15 cellular contexts compared by ENCODE assay signal in the genomic region with DNA sequence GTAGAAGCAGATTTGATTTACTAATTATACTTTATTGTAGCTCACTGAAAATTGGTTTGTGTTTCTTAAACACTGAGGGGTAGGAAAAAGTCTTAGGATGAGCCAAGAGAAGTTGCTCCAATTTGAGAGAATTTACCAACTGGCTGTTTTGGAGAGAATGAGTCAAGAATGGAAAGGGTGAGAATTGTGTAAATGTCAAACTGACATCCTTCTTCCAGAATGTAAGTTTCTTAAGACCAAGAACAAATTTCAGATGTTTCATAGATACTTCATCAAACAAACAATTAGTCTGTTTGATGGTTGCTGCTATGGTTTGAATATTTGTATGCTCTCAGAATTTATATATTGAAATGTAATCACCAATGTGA.
DNase-seq lines count a peak whose midpoint lies in the region; ATAC-seq and TF ChIP-seq lines count a peak whose summit lies in the region.
"Had no signal": no experiment of that assay in that cellular context is flagged by ENCODE, and none has a peak within 500 bp of the region (broad histone marks: within the 10 kb centered on the region; RNA-seq: fewer than 3 reads in every experiment).

No MANE protein-coding gene starts in this region.

- peak overlapping the region; percentile 23 for H3K9ac ChIP-seq in smooth muscle cell (ENCODE audit: low read depth)

- H3K4me1 ChIP-seq in RWPE2 (ENCODE audit: insufficient read depth, poor library complexity, severe bottlenecking) (peaks cover 19% of the 10 kb centered on the region), smooth muscle cell (ENCODE audit: low read depth) (peaks cover 9% of the 10 kb centered on the region), esophagus muscularis mucosa (no peaks in the 10 kb centered on the region), ascending aorta (no peaks in the 10 kb centered on the region)
- H3K4me1 ChIP-seq: lower lobe of right lung had no signal

- TF ChIP-seq EP300 in esophagus muscularis mucosa (IDR thresholded peaks at IDR 0.05): no peak

- intact Hi-C loops in esophagus muscularis mucosa (cut with DNase I) (no loop called here), ascending aorta (cut with DNase I) (no loop called here)

- H3K27ac ChIP-seq in RWPE2 (ENCODE audit: poor library complexity, severe bottlenecking) (peak overlapping the region; percentile 77), smooth muscle cell (ENCODE audit: low read depth) (peak overlapping the region; percentile 86), esophagus muscularis mucosa (replicated peaks in 1 of 4) (no peak overlapping the region), ascending aorta (no peak overlapping the region)
- H3K27ac ChIP-seq: lower lobe of right lung, thoracic aorta had no signal

- DNase-seq in ELR (ENCODE audit: low read depth): peak; percentile 49
- no peak for DNase-seq in RWPE2 (ENCODE audit: low spot score)
- DNase-seq in fibroblast of pulmonary artery (ENCODE audit: low read depth): peak; percentile 84
- DNase-seq in smooth muscle cell (lab: John Stamatoyannopoulos, UW; ENCODE audit: unreplicated experiment): no peak
- DNase-seq in esophagus muscularis mucosa (ENCODE audit: extremely low spot score): no peak
- DNase-seq in ascending aorta (ENCODE audit: low spot score in 2 of 2): no peak
- DNase-seq: activated CD4-positive, alpha-beta T cell treated with anti-CD3 and anti-CD28 coated beads, Interleukin-2, amount 50 U/mL, for 48 hours; activated T-cell treated with anti-CD3 and anti-CD28 coated beads, Interleukin-2, amount 50 U/mL, for 4 hours; CD4-positive, alpha-beta T cell; DMS79 treated with DMSO at 0.1 percent for 48 hours; effector CD8-positive, alpha-beta T cell; lower lobe of right lung; RPMI8226 had no signal

- no peak for TF ChIP-seq POLR2A in esophagus muscularis mucosa (IDR thresholded peaks at IDR 0.05; ENCODE audit: low read depth)

- ATAC-seq in RWPE2 (ENCODE audit: low read depth): peak; percentile 17; the same call in 2 of the 3 replicates
- ATAC-seq in GM21529 (IDR thresholded peaks at IDR 0.05; ENCODE audit: unreplicated experiment): no peak
- ATAC-seq: activated T-cell treated with anti-CD3 and anti-CD28 coated beads, Interleukin-2, amount 50 U/mL, for 4 hours; lower lobe of right lung had no signal

- H3K9me3 ChIP-seq in RWPE2 (ENCODE audit: severe bottlenecking) (peaks cover 2% of the 10 kb centered on the region), smooth muscle cell (replicated peaks; ENCODE audit: low read depth) (peaks cover 6% of the 10 kb centered on the region), esophagus muscularis mucosa (peaks cover 0 to 6% (median 0%) of the 10 kb centered on the region in 4 donors), ascending aorta (no peaks in the 10 kb centered on the region)
- H3K9me3 ChIP-seq: thoracic aorta had no signal

- no peak overlapping the region for H2AFZ ChIP-seq in smooth muscle cell (ENCODE audit: low read depth)

- TF ChIP-seq CTCF in RWPE2 (IDR thresholded peaks at IDR 0.05; ENCODE audit: poor library complexity, severe bottlenecking): no peak
- TF ChIP-seq CTCF in fibroblast of pulmonary artery (IDR thresholded peaks at IDR 0.05; ENCODE audit: low read length, missing control alignments): no peak
- no peak for TF ChIP-seq CTCF in smooth muscle cell (IDR thresholded peaks at IDR 0.05; ENCODE audit: borderline replicate concordance, insufficient read depth, poor library complexity, severe bottlenecking)
- no peak for TF ChIP-seq CTCF in esophagus muscularis mucosa (IDR thresholded peaks at IDR 0.05)
- TF ChIP-seq CTCF in ascending aorta (IDR thresholded peaks at IDR 0.05): no peak

- no peaks in the 10 kb centered on the region for H3K36me3 ChIP-seq in RWPE2 (ENCODE audit: low read depth)
- peaks cover 13% of the 10 kb centered on the region for H3K36me3 ChIP-seq in smooth muscle cell (ENCODE audit: low read depth)
- peaks cover 0 to 15% (median 6%) of the 10 kb centered on the region in 4 donors for H3K36me3 ChIP-seq in esophagus muscularis mucosa
- H3K36me3 ChIP-seq in ascending aorta: peaks cover 9 to 26% of the 10 kb centered on the region in 2 donors
- H3K36me3 ChIP-seq: lower lobe of right lung had no signal

- peaks cover 7% of the 10 kb centered on the region for H3F3A ChIP-seq in smooth muscle cell (ENCODE audit: low read depth)

- H3K4me3 ChIP-seq in RWPE2 (ENCODE audit: severe bottlenecking) (no peak overlapping the region), fibroblast of pulmonary artery (replicated peaks; ENCODE audit: low read depth, low read length) (no peak overlapping the region), smooth muscle cell (no peak overlapping the region), esophagus muscularis mucosa (no peak overlapping the region), ascending aorta (no peak overlapping the region)
- H3K4me3 ChIP-seq: lower lobe of right lung, thoracic aorta had no signal

- H3K4me2 ChIP-seq in smooth muscle cell: peak overlapping the region; percentile 32

- no peaks in the 10 kb centered on the region for H3K79me2 ChIP-seq in smooth muscle cell (ENCODE audit: low read depth)

- H3K27me3 ChIP-seq in RWPE2 (ENCODE audit: insufficient read depth, poor library complexity, severe bottlenecking) (no peaks in the 10 kb centered on the region), smooth muscle cell (ENCODE audit: low read depth) (no peaks in the 10 kb centered on the region), esophagus muscularis mucosa (no peaks in the 10 kb centered on the region), ascending aorta (no peaks in the 10 kb centered on the region)

- H4K20me1 ChIP-seq in smooth muscle cell (ENCODE audit: low read depth): no peaks in the 10 kb centered on the region

Comparison
In these comparisons a context has a peak if more than half of its experiments do, and no peak if none do; other contexts are left out.
1. DNase-seq: peak in ELR (single experiment) and fibroblast of pulmonary artery (single experiment); none in RWPE2 (single experiment), smooth muscle cell (single experiment), esophagus muscularis mucosa (single experiment) and ascending aorta (0 of 2).
2. H3K27ac ChIP-seq: peak in RWPE2 (single experiment) and smooth muscle cell (single experiment); none in esophagus muscularis mucosa (0 of 4) and ascending aorta (0 of 2).